ENCODE assay signal across 20 cellular contexts in the genomic region with DNA sequence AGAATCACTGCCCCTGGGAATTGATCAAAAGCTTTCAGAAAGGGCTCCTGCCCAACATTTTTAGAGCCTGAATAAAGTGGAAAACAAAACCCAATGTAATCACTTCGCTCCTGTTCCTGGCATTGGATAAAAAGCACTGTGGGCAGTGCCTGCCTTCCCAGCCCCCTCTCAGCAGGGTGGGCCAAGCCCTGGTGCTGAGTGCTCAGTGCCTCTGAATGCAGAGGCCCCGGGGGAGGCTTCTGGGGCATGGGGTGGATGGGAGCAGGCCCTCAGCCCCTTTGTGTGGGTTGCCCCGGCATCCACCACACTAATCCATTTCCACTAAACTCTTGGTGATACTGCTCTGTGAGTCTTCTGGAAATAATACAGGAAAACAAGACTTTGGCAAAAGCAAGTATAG. TPM values are rescaled to one million over a fixed set of nuclear protein-coding genes. Genes with fewer than 3 reads are reported as not detected.
A peak's percentile ranks its signal among the peaks of the same experiment; 100 is the strongest.
DNase-seq lines count a peak whose midpoint lies in the region; ATAC-seq and TF ChIP-seq lines count a peak whose summit lies in the region.
"Had no signal": no experiment of that assay in that cellular context is flagged by ENCODE, and none has a peak within 500 bp of the region (broad histone marks: within the 10 kb centered on the region; RNA-seq: fewer than 3 reads in every experiment).

No MANE protein-coding gene starts in this region.

- H3K4me1 ChIP-seq in endodermal cell (ENCODE audit: control insufficient read depth, insufficient read depth, low read length): no peaks in the 10 kb centered on the region
- H3K4me1 ChIP-seq: Caco-2 had no signal

- CTCF ChIA-PET in activated CD8-positive, alpha-beta memory T cell treated with anti-CD3 and anti-CD28 coated beads, Interleukin-2, amount 10 ng/mL, durations not matched to agents 7 days and 5 days (lab: Charles Lee): no interaction called here

- peak overlapping the region; percentile 13 for H3K27ac Mint-ChIP-seq in endodermal cell
- H3K27ac Mint-ChIP-seq in neural crest cell (ENCODE audit: unreplicated experiment): peak overlapping the region; percentile 44
- H3K27ac Mint-ChIP-seq in activated CD8-positive, alpha-beta memory T cell treated with anti-CD3 and anti-CD28 coated beads, Interleukin-2, amount 10 ng/mL, durations not matched to agents 7 days and 5 days: no peak overlapping the region

- H3K36me3 Mint-ChIP-seq in endodermal cell (ENCODE audit: low read depth): peaks cover 11% of the 10 kb centered on the region
- H3K36me3 Mint-ChIP-seq in neural crest cell (ENCODE audit: low read depth): no peaks in the 10 kb centered on the region
- H3K36me3 Mint-ChIP-seq in activated CD8-positive, alpha-beta memory T cell treated with anti-CD3 and anti-CD28 coated beads, Interleukin-2, amount 10 ng/mL, durations not matched to agents 7 days and 5 days: no peaks in the 10 kb centered on the region

- H3K9ac ChIP-seq in endodermal cell (ENCODE audit: extremely low read depth, low read length, poor library complexity, severe bottlenecking): no peak overlapping the region
- H3K9ac ChIP-seq: GM23248 had no signal

- no peaks in the 10 kb centered on the region for H3K9me3 ChIP-seq in endodermal cell (ENCODE audit: control insufficient read depth, low read length)
- H3K9me3 ChIP-seq: Caco-2 had no signal

- no peak overlapping the region for H3K4me3 Mint-ChIP-seq in endodermal cell
- H3K4me3 Mint-ChIP-seq in neural crest cell: no peak overlapping the region
- H3K4me3 Mint-ChIP-seq in activated CD8-positive, alpha-beta memory T cell treated with anti-CD3 and anti-CD28 coated beads, Interleukin-2, amount 10 ng/mL, durations not matched to agents 7 days and 5 days: no peak overlapping the region

- H3K36me3 ChIP-seq in endodermal cell (ENCODE audit: control insufficient read depth, insufficient read depth, low read length): no peaks in the 10 kb centered on the region

- no peak for ATAC-seq in HG03139 (IDR thresholded peaks at IDR 0.05; ENCODE audit: unreplicated experiment)
- no peak for ATAC-seq in activated CD8-positive, alpha-beta memory T cell treated with anti-CD3 and anti-CD28 coated beads, Interleukin-2, amount 10 ng/mL, durations not matched to agents 7 days and 5 days
- ATAC-seq: HCT116 had no signal

- H3K27me3 ChIP-seq in endodermal cell (ENCODE audit: control insufficient read depth, insufficient read depth, low read length, poor library complexity, severe bottlenecking): no peaks in the 10 kb centered on the region

- H3K9me3 Mint-ChIP-seq in endodermal cell (no peaks in the 10 kb centered on the region), neural crest cell (no peaks in the 10 kb centered on the region)
- no peaks in the 10 kb centered on the region for H3K9me3 Mint-ChIP-seq in activated CD8-positive, alpha-beta memory T cell treated with anti-CD3 and anti-CD28 coated beads, Interleukin-2, amount 10 ng/mL, durations not matched to agents 7 days and 5 days (ENCODE audit: low read depth)

- no peaks in the 10 kb centered on the region for H3K27me3 Mint-ChIP-seq in endodermal cell (ENCODE audit: insufficient read depth)
- no peaks in the 10 kb centered on the region for H3K27me3 Mint-ChIP-seq in neural crest cell (ENCODE audit: low read depth)
- H3K27me3 Mint-ChIP-seq in activated CD8-positive, alpha-beta memory T cell treated with anti-CD3 and anti-CD28 coated beads, Interleukin-2, amount 10 ng/mL, durations not matched to agents 7 days and 5 days: no peaks in the 10 kb centered on the region

- peaks cover 2% of the 10 kb centered on the region for H3K4me1 Mint-ChIP-seq in endodermal cell
- H3K4me1 Mint-ChIP-seq in neural crest cell: peaks cover 20% of the 10 kb centered on the region
- H3K4me1 Mint-ChIP-seq in activated CD8-positive, alpha-beta memory T cell treated with anti-CD3 and anti-CD28 coated beads, Interleukin-2, amount 10 ng/mL, durations not matched to agents 7 days and 5 days: no peaks in the 10 kb centered on the region

- no peak overlapping the region for H3K27ac ChIP-seq in endodermal cell (ENCODE audit: low read depth, low read length)
- H3K27ac ChIP-seq in temporal lobe (ENCODE audit: low read depth, low read length): peak overlapping the region; percentile 83
- H3K27ac ChIP-seq: GM23248, SK-N-MC had no signal

- DNase-seq in anterior cingulate cortex (lab: John Stamatoyannopoulos, UW) (peak in 45 of 58 donors; percentile 10 to 90 (median 56)), endodermal cell (no peak), neural crest cell (ENCODE audit: low read depth, low spot score) (no peak), DMS153 treated with DMSO at 0.1 percent for 48 hours (lab: John Stamatoyannopoulos, UW; ENCODE audit: unreplicated experiment) (no peak), SW 1271 (lab: John Stamatoyannopoulos, UW) (no peak)
- no peak for DNase-seq in activated CD8-positive, alpha-beta memory T cell treated with anti-CD3 and anti-CD28 coated beads, Interleukin-2, amount 10 ng/mL, durations not matched to agents 7 days and 5 days
- DNase-seq: ACHN, Caco-2, GF-D8, GM23248, NCI-H1105, NCI-H2081, OCI-M1, SHP77 had no signal

- TF ChIP-seq CTCF in endodermal cell (conservative IDR thresholded peaks at IDR 0.05) (no peak), neural crest cell (conservative IDR thresholded peaks at IDR 0.05) (no peak)

- H3K4me3 ChIP-seq in endodermal cell (ENCODE audit: low read length): no peak overlapping the region
- H3K4me3 ChIP-seq: GM23248, SK-N-MC had no signal

- WGBS in endodermal cell (ENCODE audit: insufficient coverage in 1 of 2, insufficient read length in 1 of 2), 2 experiments: 63 to 88% methylated on average over 1 to 3 of the region's 3 CpGs

RNA-seq across cellular contexts. Expression of a gene that starts 55.6 kb away (rescaled TPM):
- total RNA-seq in endodermal cell (under 1 TPM; 0.80 to 0.88 TPM), neural crest cell (0.68 and 0.84 TPM in 2 replicates), temporal lobe (2.7 TPM)
- 1.9 TPM for polyA plus RNA-seq in endodermal cell (2013, experiment 1 of 2)
- polyA plus RNA-seq in endodermal cell (2013, experiment 2 of 2): 1.3 TPM
- total RNA-seq in activated CD8-positive, alpha-beta memory T cell treated with anti-CD3 and anti-CD28 coated beads, Interleukin-2, amount 10 ng/mL, durations not matched to agents 7 days and 5 days: not detected
- total RNA-seq: LHCN-M2, NCI-H460 had no signal

Comparison
In these comparisons a context has a peak if more than half of its experiments do, and no peak if none do; other contexts are left out.
1. DNase-seq: peak in anterior cingulate cortex (45 of 58); none in endodermal cell (single experiment), neural crest cell (single experiment), DMS153 treated with DMSO at 0.1 percent for 48 hours (single experiment), SW 1271 (0 of 2) and activated CD8-positive, alpha-beta memory T cell treated with anti-CD3 and anti-CD28 coated beads, Interleukin-2, amount 10 ng/mL, durations not matched to agents 7 days and 5 days (single experiment).